In genomic region chr6:85867595-85867994, GRCh38 we compare ENCODE assay signal across 26 cellular contexts.
"Had no signal": no experiment of that assay in that cellular context is flagged by ENCODE, and none has a peak within 500 bp of the region (broad histone marks: within the 10 kb centered on the region; RNA-seq: fewer than 3 reads in every experiment).

No MANE protein-coding gene starts in this region.

- H3K36me3 ChIP-seq: brain microvascular endothelial cell, cardiac muscle cell had no signal

- H3K27me3 Mint-ChIP-seq: activated CD4-positive, alpha-beta T cell treated with anti-CD3 and anti-CD28 coated beads, Interleukin-2, amount 10 ng/mL, durations not matched to agents 24 days and 14 days; activated CD8-positive, alpha-beta memory T cell treated with anti-CD3 and anti-CD28 coated beads, Interleukin-2, amount 10 ng/mL, durations not matched to agents 7 days and 5 days had no signal

- H3K4me3 ChIP-seq: cardiac muscle cell had no signal

- H3K9me3 Mint-ChIP-seq: activated B cell treated with CpG ODN at 0.5 μM for 24 hours; activated CD4-positive, alpha-beta T cell treated with anti-CD3 and anti-CD28 coated beads, Interleukin-2, amount 10 ng/mL, durations not matched to agents 24 days and 14 days; activated naive CD4-positive, alpha-beta T cell treated with anti-CD3 and anti-CD28 coated beads, Interleukin-2, amount 50 U/mL, for 72 hours; activated naive CD8-positive, alpha-beta T cell treated with anti-CD3 and anti-CD28 coated beads, Interleukin-2, amount 50 U/mL, for 24 hours; activated T-cell treated with anti-CD3 and anti-CD28 coated beads, Interleukin-2, amount 50 U/mL, for 24 hours; activated T-helper 1 cell treated with anti-CD3 and anti-CD28 coated beads, Interleukin-12 subunit alpha, Interleukin-12 subunit beta, Interleukin-2, Interleukin-4 antibody, amounts not matched to agents 30 ng/mL and 10 ng/mL and 1 ng/mL, durations not matched to agents 14 hours and 24 hours and 36 hours had no signal

- H3K36me3 Mint-ChIP-seq: activated CD8-positive, alpha-beta memory T cell treated with anti-CD3 and anti-CD28 coated beads, Interleukin-2, amount 10 ng/mL, durations not matched to agents 7 days and 5 days; activated naive CD4-positive, alpha-beta T cell treated with anti-CD3 and anti-CD28 coated beads, Interleukin-2, amount 50 U/mL, for 72 hours had no signal

- H3K4me3 Mint-ChIP-seq: activated B cell treated with CpG ODN at 0.5 μM for 24 hours; activated CD4-positive, alpha-beta T cell treated with anti-CD3 and anti-CD28 coated beads, Interleukin-2, amount 10 ng/mL, durations not matched to agents 24 days and 14 days; activated CD8-positive, alpha-beta memory T cell treated with anti-CD3 and anti-CD28 coated beads, Interleukin-2, amount 10 ng/mL, durations not matched to agents 7 days and 5 days; activated naive CD8-positive, alpha-beta T cell treated with anti-CD3 and anti-CD28 coated beads, Interleukin-2, amount 50 U/mL, for 24 hours; activated T-cell treated with anti-CD3 and anti-CD28 coated beads, Interleukin-2, amount 50 U/mL, for 24 hours; activated T-helper 1 cell treated with anti-CD3 and anti-CD28 coated beads, Interleukin-12 subunit alpha, Interleukin-12 subunit beta, Interleukin-2, Interleukin-4 antibody, amounts not matched to agents 30 ng/mL and 10 ng/mL and 1 ng/mL, durations not matched to agents 14 hours and 24 hours and 36 hours; T-helper 17 cell had no signal

- DNase-seq: activated B cell treated with CpG ODN at 0.5 μM for 24 hours; activated CD4-positive, alpha-beta T cell treated with anti-CD3 and anti-CD28 coated beads for 1 hour; activated CD4-positive, alpha-beta T cell treated with anti-CD3 and anti-CD28 coated beads, Interleukin-2, amount 10 ng/mL, durations not matched to agents 24 days and 14 days; activated CD4-positive, alpha-beta T cell treated with anti-CD3 and anti-CD28 coated beads, Interleukin-2, amount 50 U/mL, for 48 hours; activated CD8-positive, alpha-beta memory T cell treated with anti-CD3 and anti-CD28 coated beads, Interleukin-2, amount 10 ng/mL, durations not matched to agents 7 days and 5 days; activated effector memory CD4-positive, alpha-beta T cell treated with Interleukin-2 at 50 U/mL for 16 hours; activated naive CD4-positive, alpha-beta T cell treated with Interleukin-2 at 50 U/mL for 16 hours; activated naive CD8-positive, alpha-beta T cell treated with anti-CD3 and anti-CD28 coated beads, Interleukin-2, amount 50 U/mL, for 24 hours; activated T-cell treated with anti-CD3 and anti-CD28 coated beads, Interleukin-2, amount 50 U/mL, for 24 hours; amygdala; brain microvascular endothelial cell; NCI-H1092; NCI-H1417; NCI-H1930; NCI-H2171; NCI-H226; NCI-H82; SIG-M5; T-helper 17 cell; T1000 had no signal

- FAIRE-seq: astrocyte, TTC549 had no signal

- H3K4me2 ChIP-seq: KMS-11 had no signal

- H3K9ac ChIP-seq: KMS-11 had no signal

- H3K27ac Mint-ChIP-seq: activated B cell treated with CpG ODN at 0.5 μM for 24 hours; activated CD4-positive, alpha-beta T cell treated with anti-CD3 and anti-CD28 coated beads, Interleukin-2, amount 10 ng/mL, durations not matched to agents 24 days and 14 days; activated CD8-positive, alpha-beta memory T cell treated with anti-CD3 and anti-CD28 coated beads, Interleukin-2, amount 10 ng/mL, durations not matched to agents 7 days and 5 days; activated naive CD4-positive, alpha-beta T cell treated with anti-CD3 and anti-CD28 coated beads, Interleukin-2, amount 50 U/mL, for 72 hours; activated naive CD8-positive, alpha-beta T cell treated with anti-CD3 and anti-CD28 coated beads, Interleukin-2, amount 50 U/mL, for 24 hours; activated T-cell treated with anti-CD3 and anti-CD28 coated beads, Interleukin-2, amount 50 U/mL, for 24 hours; activated T-helper 1 cell treated with anti-CD3 and anti-CD28 coated beads, Interleukin-12 subunit alpha, Interleukin-12 subunit beta, Interleukin-2, Interleukin-4 antibody, amounts not matched to agents 30 ng/mL and 10 ng/mL and 1 ng/mL, durations not matched to agents 14 hours and 24 hours and 36 hours; T-helper 17 cell had no signal

- H3K27ac ChIP-seq: brain microvascular endothelial cell, cardiac muscle cell, KMS-11 had no signal

- ATAC-seq: activated CD8-positive, alpha-beta memory T cell treated with anti-CD3 and anti-CD28 coated beads, Interleukin-2, amount 10 ng/mL, durations not matched to agents 7 days and 5 days; activated naive CD4-positive, alpha-beta T cell treated with anti-CD3 and anti-CD28 coated beads, Interleukin-2, amount 50 U/mL, for 72 hours; T-helper 17 cell had no signal

- H3K27me3 ChIP-seq: brain microvascular endothelial cell, cardiac muscle cell had no signal

- H3K4me1 Mint-ChIP-seq: activated B cell treated with CpG ODN at 0.5 μM for 24 hours; activated CD4-positive, alpha-beta T cell treated with anti-CD3 and anti-CD28 coated beads, Interleukin-2, amount 10 ng/mL, durations not matched to agents 24 days and 14 days; activated CD8-positive, alpha-beta memory T cell treated with anti-CD3 and anti-CD28 coated beads, Interleukin-2, amount 10 ng/mL, durations not matched to agents 7 days and 5 days had no signal
